Comparison of ENCODE assay signal across 1 cellular context in the genomic region with DNA sequence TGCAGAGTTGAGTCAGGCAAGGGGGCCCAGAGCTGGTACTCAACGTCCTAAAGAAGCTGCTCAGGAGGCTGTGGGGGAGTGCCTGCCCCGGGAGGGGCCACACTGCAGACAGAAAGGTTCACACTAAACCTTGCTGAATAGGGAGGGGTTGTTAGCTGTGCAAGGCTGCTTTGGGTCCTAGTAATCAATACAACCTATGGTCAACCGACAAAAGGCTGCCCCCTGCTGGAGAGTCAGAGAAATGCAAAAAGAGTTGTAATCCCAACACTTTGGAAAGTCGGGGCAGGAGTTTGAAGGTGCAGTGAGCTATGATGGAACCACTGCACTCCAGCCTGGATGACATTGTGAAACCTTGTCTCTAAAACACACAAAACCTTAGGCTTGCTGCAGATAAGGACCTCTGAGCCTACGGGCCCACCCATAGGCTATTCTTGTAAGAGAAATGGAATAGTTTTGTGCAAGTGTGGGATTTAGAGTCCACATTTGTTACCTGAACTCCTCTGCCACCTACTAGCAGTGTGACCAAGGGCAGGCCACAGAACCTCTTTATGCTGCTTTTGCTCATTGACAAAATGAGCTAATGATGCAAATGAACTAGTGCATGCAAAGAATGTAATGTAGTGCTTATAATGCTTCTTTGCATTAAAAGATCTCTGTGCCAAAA.
TF ChIP-seq lines count a peak whose summit lies in the region.

No MANE protein-coding gene starts in this region.

TF ChIP-seq in HepG2, 621 proteins besides CTCF, POLR2A, EP300 and RAD21 (continued from another document and continues in another):
- TF ChIP-seq MYNN (CRISPR knock-in tag; IDR thresholded peaks at IDR 0.05; ENCODE audit: low read depth): no peak
- TF ChIP-seq FOXA3 (CRISPR knock-in tag; IDR thresholded peaks at IDR 0.05): peak; percentile 24; the same call in 1 of the 2 replicates
- TF ChIP-seq ZNF546 (CRISPR knock-in tag; conservative IDR thresholded peaks at IDR 0.05): no peak
- TF ChIP-seq REXO4 (CRISPR knock-in tag; IDR thresholded peaks at IDR 0.05; ENCODE audit: borderline replicate concordance): no peak
- TF ChIP-seq DNMT3B (CRISPR knock-in tag; conservative IDR thresholded peaks at IDR 0.05): no peak
- TF ChIP-seq, protein P1, sequence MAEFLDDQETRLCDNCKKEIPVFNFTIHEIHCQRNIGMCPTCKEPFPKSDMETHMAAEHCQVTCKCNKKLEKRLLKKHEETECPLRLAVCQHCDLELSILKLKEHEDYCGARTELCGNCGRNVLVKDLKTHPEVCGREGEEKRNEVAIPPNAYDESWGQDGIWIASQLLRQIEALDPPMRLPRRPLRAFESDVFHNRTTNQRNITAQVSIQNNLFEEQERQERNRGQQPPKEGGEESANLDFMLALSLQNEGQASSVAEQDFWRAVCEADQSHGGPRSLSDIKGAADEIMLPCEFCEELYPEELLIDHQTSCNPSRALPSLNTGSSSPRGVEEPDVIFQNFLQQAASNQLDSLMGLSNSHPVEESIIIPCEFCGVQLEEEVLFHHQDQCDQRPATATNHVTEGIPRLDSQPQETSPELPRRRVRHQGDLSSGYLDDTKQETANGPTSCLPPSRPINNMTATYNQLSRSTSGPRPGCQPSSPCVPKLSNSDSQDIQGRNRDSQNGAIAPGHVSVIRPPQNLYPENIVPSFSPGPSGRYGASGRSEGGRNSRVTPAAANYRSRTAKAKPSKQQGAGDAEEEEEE (CRISPR knock-in tag; IDR thresholded peaks at IDR 0.05; ENCODE audit: borderline replicate concordance): no peak
- no peak for TF ChIP-seq TP53 (CRISPR knock-in tag; conservative IDR thresholded peaks at IDR 0.05)
- no peak for TF ChIP-seq ZNF660 (CRISPR knock-in tag; IDR thresholded peaks at IDR 0.05; ENCODE audit: borderline replicate concordance, low read depth)
- TF ChIP-seq, protein P2, sequence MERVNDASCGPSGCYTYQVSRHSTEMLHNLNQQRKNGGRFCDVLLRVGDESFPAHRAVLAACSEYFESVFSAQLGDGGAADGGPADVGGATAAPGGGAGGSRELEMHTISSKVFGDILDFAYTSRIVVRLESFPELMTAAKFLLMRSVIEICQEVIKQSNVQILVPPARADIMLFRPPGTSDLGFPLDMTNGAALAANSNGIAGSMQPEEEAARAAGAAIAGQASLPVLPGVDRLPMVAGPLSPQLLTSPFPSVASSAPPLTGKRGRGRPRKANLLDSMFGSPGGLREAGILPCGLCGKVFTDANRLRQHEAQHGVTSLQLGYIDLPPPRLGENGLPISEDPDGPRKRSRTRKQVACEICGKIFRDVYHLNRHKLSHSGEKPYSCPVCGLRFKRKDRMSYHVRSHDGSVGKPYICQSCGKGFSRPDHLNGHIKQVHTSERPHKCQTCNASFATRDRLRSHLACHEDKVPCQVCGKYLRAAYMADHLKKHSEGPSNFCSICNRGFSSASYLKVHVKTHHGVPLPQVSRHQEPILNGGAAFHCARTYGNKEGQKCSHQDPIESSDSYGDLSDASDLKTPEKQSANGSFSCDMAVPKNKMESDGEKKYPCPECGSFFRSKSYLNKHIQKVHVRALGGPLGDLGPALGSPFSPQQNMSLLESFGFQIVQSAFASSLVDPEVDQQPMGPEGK (CRISPR knock-in tag; IDR thresholded peaks at IDR 0.05): peak; percentile 47; the same call in 1 of the 2 replicates
- no peak for TF ChIP-seq ZNF598 (CRISPR knock-in tag; IDR thresholded peaks at IDR 0.05; ENCODE audit: borderline replicate concordance)
- no peak for TF ChIP-seq ZNF768 (CRISPR knock-in tag; IDR thresholded peaks at IDR 0.05)
- TF ChIP-seq ZNF772 (CRISPR knock-in tag; IDR thresholded peaks at IDR 0.05): no peak
- TF ChIP-seq, protein P3, sequence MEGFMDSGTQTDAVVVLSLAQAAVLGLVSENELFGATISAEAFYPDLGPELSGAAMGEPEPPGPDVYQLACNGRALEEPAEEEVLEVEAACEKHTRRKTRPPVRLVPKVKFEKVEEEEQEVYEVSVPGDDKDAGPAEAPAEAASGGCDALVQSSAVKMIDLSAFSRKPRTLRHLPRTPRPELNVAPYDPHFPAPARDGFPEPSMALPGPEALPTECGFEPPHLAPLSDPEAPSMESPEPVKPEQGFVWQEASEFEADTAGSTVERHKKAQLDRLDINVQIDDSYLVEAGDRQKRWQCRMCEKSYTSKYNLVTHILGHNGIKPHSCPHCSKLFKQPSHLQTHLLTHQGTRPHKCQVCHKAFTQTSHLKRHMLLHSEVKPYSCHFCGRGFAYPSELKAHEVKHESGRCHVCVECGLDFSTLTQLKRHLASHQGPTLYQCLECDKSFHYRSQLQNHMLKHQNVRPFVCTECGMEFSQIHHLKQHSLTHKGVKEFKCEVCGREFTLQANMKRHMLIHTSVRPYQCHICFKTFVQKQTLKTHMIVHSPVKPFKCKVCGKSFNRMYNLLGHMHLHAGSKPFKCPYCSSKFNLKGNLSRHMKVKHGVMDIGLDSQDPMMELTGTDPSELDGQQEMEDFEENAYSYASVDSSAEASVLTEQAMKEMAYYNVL (CRISPR knock-in tag; IDR thresholded peaks at IDR 0.05; ENCODE audit: borderline replicate concordance): no peak
- TF ChIP-seq, protein P4, sequence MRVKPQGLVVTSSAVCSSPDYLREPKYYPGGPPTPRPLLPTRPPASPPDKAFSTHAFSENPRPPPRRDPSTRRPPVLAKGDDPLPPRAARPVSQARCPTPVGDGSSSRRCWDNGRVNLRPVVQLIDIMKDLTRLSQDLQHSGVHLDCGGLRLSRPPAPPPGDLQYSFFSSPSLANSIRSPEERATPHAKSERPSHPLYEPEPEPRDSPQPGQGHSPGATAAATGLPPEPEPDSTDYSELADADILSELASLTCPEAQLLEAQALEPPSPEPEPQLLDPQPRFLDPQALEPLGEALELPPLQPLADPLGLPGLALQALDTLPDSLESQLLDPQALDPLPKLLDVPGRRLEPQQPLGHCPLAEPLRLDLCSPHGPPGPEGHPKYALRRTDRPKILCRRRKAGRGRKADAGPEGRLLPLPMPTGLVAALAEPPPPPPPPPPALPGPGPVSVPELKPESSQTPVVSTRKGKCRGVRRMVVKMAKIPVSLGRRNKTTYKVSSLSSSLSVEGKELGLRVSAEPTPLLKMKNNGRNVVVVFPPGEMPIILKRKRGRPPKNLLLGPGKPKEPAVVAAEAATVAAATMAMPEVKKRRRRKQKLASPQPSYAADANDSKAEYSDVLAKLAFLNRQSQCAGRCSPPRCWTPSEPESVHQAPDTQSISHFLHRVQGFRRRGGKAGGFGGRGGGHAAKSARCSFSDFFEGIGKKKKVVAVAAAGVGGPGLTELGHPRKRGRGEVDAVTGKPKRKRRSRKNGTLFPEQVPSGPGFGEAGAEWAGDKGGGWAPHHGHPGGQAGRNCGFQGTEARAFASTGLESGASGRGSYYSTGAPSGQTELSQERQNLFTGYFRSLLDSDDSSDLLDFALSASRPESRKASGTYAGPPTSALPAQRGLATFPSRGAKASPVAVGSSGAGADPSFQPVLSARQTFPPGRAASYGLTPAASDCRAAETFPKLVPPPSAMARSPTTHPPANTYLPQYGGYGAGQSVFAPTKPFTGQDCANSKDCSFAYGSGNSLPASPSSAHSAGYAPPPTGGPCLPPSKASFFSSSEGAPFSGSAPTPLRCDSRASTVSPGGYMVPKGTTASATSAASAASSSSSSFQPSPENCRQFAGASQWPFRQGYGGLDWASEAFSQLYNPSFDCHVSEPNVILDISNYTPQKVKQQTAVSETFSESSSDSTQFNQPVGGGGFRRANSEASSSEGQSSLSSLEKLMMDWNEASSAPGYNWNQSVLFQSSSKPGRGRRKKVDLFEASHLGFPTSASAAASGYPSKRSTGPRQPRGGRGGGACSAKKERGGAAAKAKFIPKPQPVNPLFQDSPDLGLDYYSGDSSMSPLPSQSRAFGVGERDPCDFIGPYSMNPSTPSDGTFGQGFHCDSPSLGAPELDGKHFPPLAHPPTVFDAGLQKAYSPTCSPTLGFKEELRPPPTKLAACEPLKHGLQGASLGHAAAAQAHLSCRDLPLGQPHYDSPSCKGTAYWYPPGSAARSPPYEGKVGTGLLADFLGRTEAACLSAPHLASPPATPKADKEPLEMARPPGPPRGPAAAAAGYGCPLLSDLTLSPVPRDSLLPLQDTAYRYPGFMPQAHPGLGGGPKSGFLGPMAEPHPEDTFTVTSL (CRISPR knock-in tag; IDR thresholded peaks at IDR 0.05; ENCODE audit: borderline replicate concordance): no peak
- TF ChIP-seq ZNF615 (CRISPR knock-in tag; IDR thresholded peaks at IDR 0.05; ENCODE audit: borderline replicate concordance): no peak
- no peak for TF ChIP-seq PPARG (CRISPR knock-in tag; conservative IDR thresholded peaks at IDR 0.05)
- no peak for TF ChIP-seq ZKSCAN5 (CRISPR knock-in tag; IDR thresholded peaks at IDR 0.05)
- TF ChIP-seq SOX6 (IDR thresholded peaks at IDR 0.05): no peak
- TF ChIP-seq SOX6 (CRISPR knock-in tag; IDR thresholded peaks at IDR 0.05): no peak
- no peak for TF ChIP-seq DMAP1 (CRISPR knock-in tag; IDR thresholded peaks at IDR 0.05)
- TF ChIP-seq ZNF225 (CRISPR knock-in tag; IDR thresholded peaks at IDR 0.05): no peak
- no peak for TF ChIP-seq RFX1 (IDR thresholded peaks at IDR 0.05)
- 0 out of 2 replicates have a peak, but pooled peaks have one; percentile 55 for TF ChIP-seq MAF1 (CRISPR knock-in tag; IDR thresholded peaks at IDR 0.05; ENCODE audit: borderline replicate concordance)
- TF ChIP-seq ZC3H13 (CRISPR knock-in tag; IDR thresholded peaks at IDR 0.05): no peak
- TF ChIP-seq SIN3A (IDR thresholded peaks at IDR 0.05; ENCODE audit: borderline replicate concordance, low read depth, low read length): no peak
- TF ChIP-seq ZNF562 (CRISPR knock-in tag; IDR thresholded peaks at IDR 0.05; ENCODE audit: borderline replicate concordance): no peak
- peak; percentile 18; the same call in 1 of the 2 replicates for TF ChIP-seq CEBPB (IDR thresholded peaks at IDR 0.05; ENCODE audit: borderline replicate concordance, low read depth, low read length)
- TF ChIP-seq, protein P5, sequence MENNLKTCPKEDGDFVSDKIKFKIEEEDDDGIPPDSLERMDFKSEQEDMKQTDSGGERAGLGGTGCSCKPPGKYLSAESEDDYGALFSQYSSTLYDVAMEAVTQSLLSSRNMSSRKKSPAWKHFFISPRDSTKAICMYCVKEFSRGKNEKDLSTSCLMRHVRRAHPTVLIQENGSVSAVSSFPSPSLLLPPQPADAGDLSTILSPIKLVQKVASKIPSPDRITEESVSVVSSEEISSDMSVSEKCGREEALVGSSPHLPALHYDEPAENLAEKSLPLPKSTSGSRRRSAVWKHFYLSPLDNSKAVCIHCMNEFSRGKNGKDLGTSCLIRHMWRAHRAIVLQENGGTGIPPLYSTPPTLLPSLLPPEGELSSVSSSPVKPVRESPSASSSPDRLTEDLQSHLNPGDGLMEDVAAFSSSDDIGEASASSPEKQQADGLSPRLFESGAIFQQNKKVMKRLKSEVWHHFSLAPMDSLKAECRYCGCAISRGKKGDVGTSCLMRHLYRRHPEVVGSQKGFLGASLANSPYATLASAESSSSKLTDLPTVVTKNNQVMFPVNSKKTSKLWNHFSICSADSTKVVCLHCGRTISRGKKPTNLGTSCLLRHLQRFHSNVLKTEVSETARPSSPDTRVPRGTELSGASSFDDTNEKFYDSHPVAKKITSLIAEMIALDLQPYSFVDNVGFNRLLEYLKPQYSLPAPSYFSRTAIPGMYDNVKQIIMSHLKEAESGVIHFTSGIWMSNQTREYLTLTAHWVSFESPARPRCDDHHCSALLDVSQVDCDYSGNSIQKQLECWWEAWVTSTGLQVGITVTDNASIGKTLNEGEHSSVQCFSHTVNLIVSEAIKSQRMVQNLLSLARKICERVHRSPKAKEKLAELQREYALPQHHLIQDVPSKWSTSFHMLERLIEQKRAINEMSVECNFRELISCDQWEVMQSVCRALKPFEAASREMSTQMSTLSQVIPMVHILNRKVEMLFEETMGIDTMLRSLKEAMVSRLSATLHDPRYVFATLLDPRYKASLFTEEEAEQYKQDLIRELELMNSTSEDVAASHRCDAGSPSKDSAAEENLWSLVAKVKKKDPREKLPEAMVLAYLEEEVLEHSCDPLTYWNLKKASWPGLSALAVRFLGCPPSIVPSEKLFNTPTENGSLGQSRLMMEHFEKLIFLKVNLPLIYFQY (CRISPR knock-in tag; IDR thresholded peaks at IDR 0.05; ENCODE audit: borderline replicate concordance): no peak
- TF ChIP-seq ZEB1 (IDR thresholded peaks at IDR 0.05; ENCODE audit: insufficient replicate concordance, low read depth): no peak
- no peak for TF ChIP-seq ZNF782 (CRISPR knock-in tag; IDR thresholded peaks at IDR 0.05; ENCODE audit: borderline replicate concordance)
- no peak for TF ChIP-seq CREM (IDR thresholded peaks at IDR 0.05)
- no peak for TF ChIP-seq CREM (CRISPR knock-in tag; IDR thresholded peaks at IDR 0.05)
- TF ChIP-seq DNMT1 (CRISPR knock-in tag; IDR thresholded peaks at IDR 0.05): no peak
- TF ChIP-seq ZNF496 (CRISPR knock-in tag; IDR thresholded peaks at IDR 0.05; ENCODE audit: insufficient replicate concordance): no peak
- no peak for TF ChIP-seq ZNF672 (CRISPR knock-in tag; IDR thresholded peaks at IDR 0.05)
- TF ChIP-seq, protein P6, sequence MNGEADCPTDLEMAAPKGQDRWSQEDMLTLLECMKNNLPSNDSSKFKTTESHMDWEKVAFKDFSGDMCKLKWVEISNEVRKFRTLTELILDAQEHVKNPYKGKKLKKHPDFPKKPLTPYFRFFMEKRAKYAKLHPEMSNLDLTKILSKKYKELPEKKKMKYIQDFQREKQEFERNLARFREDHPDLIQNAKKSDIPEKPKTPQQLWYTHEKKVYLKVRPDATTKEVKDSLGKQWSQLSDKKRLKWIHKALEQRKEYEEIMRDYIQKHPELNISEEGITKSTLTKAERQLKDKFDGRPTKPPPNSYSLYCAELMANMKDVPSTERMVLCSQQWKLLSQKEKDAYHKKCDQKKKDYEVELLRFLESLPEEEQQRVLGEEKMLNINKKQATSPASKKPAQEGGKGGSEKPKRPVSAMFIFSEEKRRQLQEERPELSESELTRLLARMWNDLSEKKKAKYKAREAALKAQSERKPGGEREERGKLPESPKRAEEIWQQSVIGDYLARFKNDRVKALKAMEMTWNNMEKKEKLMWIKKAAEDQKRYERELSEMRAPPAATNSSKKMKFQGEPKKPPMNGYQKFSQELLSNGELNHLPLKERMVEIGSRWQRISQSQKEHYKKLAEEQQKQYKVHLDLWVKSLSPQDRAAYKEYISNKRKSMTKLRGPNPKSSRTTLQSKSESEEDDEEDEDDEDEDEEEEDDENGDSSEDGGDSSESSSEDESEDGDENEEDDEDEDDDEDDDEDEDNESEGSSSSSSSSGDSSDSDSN (CRISPR knock-in tag; IDR thresholded peaks at IDR 0.05): 0 out of 2 replicates have a peak, but pooled peaks have one; percentile 25
- TF ChIP-seq SMC3 (IDR thresholded peaks at IDR 0.05; ENCODE audit: low read length): peak; percentile 97
- TF ChIP-seq RXRB (CRISPR knock-in tag; IDR thresholded peaks at IDR 0.05; ENCODE audit: borderline replicate concordance): no peak
- TF ChIP-seq KLF12 (CRISPR knock-in tag; IDR thresholded peaks at IDR 0.05; ENCODE audit: borderline replicate concordance): no peak
